17 cellular contexts compared by ENCODE assay signal in genomic region chr16:64990101-64990500, GRCh38.
DNase-seq lines count a peak whose midpoint lies in the region; ATAC-seq and TF ChIP-seq lines count a peak whose summit lies in the region.
"Had no signal": no experiment of that assay in that cellular context is flagged by ENCODE, and none has a peak within 500 bp of the region (broad histone marks: within the 10 kb centered on the region; RNA-seq: fewer than 3 reads in every experiment).

No MANE protein-coding gene starts in this region.

- H3K9me2 ChIP-seq in PC-3 (replicated peaks; ENCODE audit: low read length): no peaks in the 10 kb centered on the region

- BruUV-seq in PC-3 (replicated peaks; lab: Mats Ljungman, UMichigan) (no TSS peak), Calu3 (replicated peaks; lab: Mats Ljungman, UMichigan) (no TSS peak)

- H3K4me2 ChIP-seq in PC-3 (ENCODE audit: low read length): no peak overlapping the region

- H3K9me3 Mint-ChIP-seq in nephron progenitor cell (no peaks in the 10 kb centered on the region), Calu3 (ENCODE audit: low read depth, unreplicated experiment) (peaks cover 12% of the 10 kb centered on the region)

- DNase-seq in PC-3: peak; percentile 10
- peak; percentile 40 for DNase-seq in epidermal melanocyte (ENCODE audit: insufficient read length, low spot score)
- no peak for DNase-seq in nephron progenitor cell
- no peak for DNase-seq in Calu3
- DNase-seq in GM10266 (ENCODE audit: extremely low spot score): no peak
- DNase-seq in C1 segment of cervical spinal cord (lab: John Stamatoyannopoulos, UW): no peak
- DNase-seq: 8988T; AML-193; CD4-positive, CD25-positive, alpha-beta regulatory T cell; DMS79; EL; GDM1 had no signal

- no peaks in the 10 kb centered on the region for H3K27me3 Mint-ChIP-seq in nephron progenitor cell (ENCODE audit: low read depth, poor library complexity)
- H3K27me3 Mint-ChIP-seq in Calu3 (ENCODE audit: unreplicated experiment): no peaks in the 10 kb centered on the region
- H3K27me3 Mint-ChIP-seq: CD4-positive, CD25-positive, alpha-beta regulatory T cell had no signal

- no peaks in the 10 kb centered on the region for H3K27me3 ChIP-seq in PC-3 (ENCODE audit: low read length)
- H3K27me3 ChIP-seq: BLaER1 had no signal

- H3K27ac Mint-ChIP-seq in nephron progenitor cell: peak overlapping the region; percentile 77
- H3K27ac Mint-ChIP-seq in Calu3 (ENCODE audit: unreplicated experiment): no peak overlapping the region
- H3K27ac Mint-ChIP-seq: CD4-positive, CD25-positive, alpha-beta regulatory T cell had no signal

- H3K9me3 ChIP-seq in PC-3 (ENCODE audit: low read length): no peaks in the 10 kb centered on the region
- H3K9me3 ChIP-seq: BLaER1, HAP-1 had no signal

- no peak overlapping the region for H3K4me3 ChIP-seq in PC-3 (ENCODE audit: low read length)
- H3K4me3 ChIP-seq: BLaER1, HAP-1 had no signal

- peak; percentile 33; the same call in 1 of the 2 replicates for ATAC-seq in PC-3
- ATAC-seq in esophagus mucosa: no peak

- no peaks in the 10 kb centered on the region for H3K79me2 ChIP-seq in PC-3 (ENCODE audit: low read length)

- H3K4me3 Mint-ChIP-seq in nephron progenitor cell (no peak overlapping the region), Calu3 (ENCODE audit: low read depth, unreplicated experiment) (no peak overlapping the region)
- H3K4me3 Mint-ChIP-seq: CD4-positive, CD25-positive, alpha-beta regulatory T cell had no signal

- peaks cover 50% of the 10 kb centered on the region for H3K36me3 ChIP-seq in PC-3 (ENCODE audit: low read depth, low read length)
- H3K36me3 ChIP-seq: BLaER1, HAP-1 had no signal

- H3F3A ChIP-seq in PC-3 (ENCODE audit: low read length, unreplicated experiment): no peaks in the 10 kb centered on the region

- peaks cover 68% of the 10 kb centered on the region for H3K36me3 Mint-ChIP-seq in nephron progenitor cell (ENCODE audit: low read depth)
- no peaks in the 10 kb centered on the region for H3K36me3 Mint-ChIP-seq in Calu3 (ENCODE audit: insufficient read depth, unreplicated experiment)
- H3K36me3 Mint-ChIP-seq: CD4-positive, CD25-positive, alpha-beta regulatory T cell had no signal

- POLR2A ChIA-PET in PC-3 (lab: Charles Lee; ENCODE audit: unreplicated experiment): no interaction called here

- H3K27ac ChIP-seq in 22Rv1 (peak overlapping the region; percentile 33), PC-3 (ENCODE audit: low read length) (no peak overlapping the region)
- H3K27ac ChIP-seq: BLaER1, HL-60 had no signal

- intact Hi-C loops in PC-3 (cut with micrococcal nuclease): loop anchor here (10.0 kb wide), 1 partner anchor 125 kb away; no protein-coding TSS in a partner anchor
- intact Hi-C loops in Calu3 (cut with micrococcal nuclease; ENCODE audit: unreplicated experiment): no loop called here

- no peak overlapping the region for H3K9ac ChIP-seq in PC-3 (ENCODE audit: low read length)
- H3K9ac ChIP-seq: BLaER1 had no signal

- no peaks in the 10 kb centered on the region for H3K4me1 ChIP-seq in PC-3 (ENCODE audit: insufficient read depth, low read length)
- H3K4me1 ChIP-seq: HAP-1 had no signal

- no peak for TF ChIP-seq CTCF in 22Rv1 (IDR thresholded peaks at IDR 0.05)
- no peak for TF ChIP-seq CTCF in PC-3 (conservative IDR thresholded peaks at IDR 0.05; ENCODE audit: low read depth, low read length)
- no peak for TF ChIP-seq CTCF in nephron progenitor cell (IDR thresholded peaks at IDR 0.05)
- no peak for TF ChIP-seq CTCF in Calu3 (IDR thresholded peaks at IDR 0.05; ENCODE audit: unreplicated experiment)
- TF ChIP-seq CTCF in GM10266 (IDR thresholded peaks at IDR 0.05; ENCODE audit: control insufficient read depth, insufficient read depth, low read depth, missing control alignments): no peak

- CTCF ChIA-PET in PC-3 (lab: Charles Lee): no interaction called here
- CTCF ChIA-PET in Calu3 (lab: Charles Lee): no interaction called here

- H2AFZ ChIP-seq in PC-3 (ENCODE audit: low read length): no peak overlapping the region

- H4K20me1 ChIP-seq in PC-3 (ENCODE audit: low read length): 0 out of 2 replicates have a peak, but pooled peaks cover 8% of the 10 kb centered on the region
- H4K20me1 ChIP-seq: BLaER1 had no signal

- H3K4me1 Mint-ChIP-seq in nephron progenitor cell (no peaks in the 10 kb centered on the region), Calu3 (ENCODE audit: low read depth, unreplicated experiment) (no peaks in the 10 kb centered on the region)
- H3K4me1 Mint-ChIP-seq: CD4-positive, CD25-positive, alpha-beta regulatory T cell had no signal

Comparison
In these comparisons a context has a peak if more than half of its experiments do, and no peak if none do; other contexts are left out.
1. DNase-seq: peak in PC-3 (single experiment) and epidermal melanocyte (single experiment); none in nephron progenitor cell (single experiment), Calu3 (single experiment), GM10266 (single experiment) and C1 segment of cervical spinal cord (0 of 14).